32 cellular contexts compared by ENCODE assay signal in genomic region chr15:39021341-39021740, GRCh38.
"Had no signal": no experiment of that assay in that cellular context is flagged by ENCODE, and none has a peak within 500 bp of the region (broad histone marks: within the 10 kb centered on the region; RNA-seq: fewer than 3 reads in every experiment).

No MANE protein-coding gene starts in this region.

- H3K27ac ChIP-seq: brain microvascular endothelial cell, coronary artery, dorsolateral prefrontal cortex, esophagus muscularis mucosa, WERI-Rb-1 had no signal

- H3K27ac Mint-ChIP-seq: activated B cell treated with CpG ODN at 0.5 μM for 24 hours; activated CD8-positive, alpha-beta T cell treated with anti-CD3 and anti-CD28 coated beads for 36 hours; activated naive CD8-positive, alpha-beta T cell; activated T-helper 17 cell treated with anti-CD3 and anti-CD28 coated beads, Interleukin-2, amount 50 U/mL, for 72 hours; dendritic cell treated with granulocyte-macrophage colony-stimulating factor and Interleukin-4, amounts not matched to agents 40 ng/mL and 50 ng/mL, for 4 days; endodermal cell had no signal

- ATAC-seq: activated CD4-positive, CD25-positive, alpha-beta regulatory T cell treated with anti-CD3 and anti-CD28 coated beads, Interleukin-2, amount 50 U/mL, for 24 hours; activated CD8-positive, alpha-beta T cell treated with anti-CD3 and anti-CD28 coated beads for 36 hours; activated T-cell treated with anti-CD3 and anti-CD28 coated beads, Interleukin-2, amount 50 U/mL, for 4 hours; activated T-helper 17 cell treated with anti-CD3 and anti-CD28 coated beads, Interleukin-2, amount 50 U/mL, for 72 hours had no signal

- H3K4me1 Mint-ChIP-seq: activated B cell treated with CpG ODN at 0.5 μM for 24 hours; central memory CD8-positive, alpha-beta T cell had no signal

- H3K36me3 ChIP-seq: brain microvascular endothelial cell, esophagus muscularis mucosa, WERI-Rb-1 had no signal

- FAIRE-seq: astrocyte, bronchial epithelial cell, frontal cortex, TTC549 had no signal

- H3K4me3 Mint-ChIP-seq: activated B cell treated with CpG ODN at 0.5 μM for 24 hours; activated CD8-positive, alpha-beta T cell treated with anti-CD3 and anti-CD28 coated beads for 36 hours; activated naive CD8-positive, alpha-beta T cell; activated T-cell treated with anti-CD3 and anti-CD28 coated beads, Interleukin-2, amount 50 U/mL, for 4 hours; activated T-helper 17 cell treated with anti-CD3 and anti-CD28 coated beads, Interleukin-2, amount 50 U/mL, for 72 hours; central memory CD8-positive, alpha-beta T cell; dendritic cell treated with granulocyte-macrophage colony-stimulating factor and Interleukin-4, amounts not matched to agents 40 ng/mL and 50 ng/mL, for 4 days; endodermal cell had no signal

- H3K36me3 Mint-ChIP-seq: activated naive CD8-positive, alpha-beta T cell had no signal

- H3K27me3 ChIP-seq: brain microvascular endothelial cell, esophagus muscularis mucosa had no signal

- H3K4me3 ChIP-seq: coronary artery, dorsolateral prefrontal cortex, esophagus muscularis mucosa had no signal

- DNase-seq: activated B cell treated with CpG ODN at 0.5 μM for 24 hours; activated CD4-positive, alpha-beta T cell treated with anti-CD3 and anti-CD28 coated beads for 48 hours; activated CD4-positive, alpha-beta T cell treated with anti-CD3 and anti-CD28 coated beads, Interleukin-2, amount 50 U/mL, for 1 hour; activated CD4-positive, alpha-beta T cell treated with anti-CD3 and anti-CD28 coated beads, Interleukin-2, amount 50 U/mL, for 48 hours; activated CD8-positive, alpha-beta memory T cell treated with anti-CD3 and anti-CD28 coated beads for 24 hours; activated CD8-positive, alpha-beta T cell treated with anti-CD3 and anti-CD28 coated beads for 36 hours; activated effector memory CD4-positive, alpha-beta T cell treated with Interleukin-2 at 50 U/mL for 16 hours; activated gamma-delta T cell treated with Interleukin-2 at 50 U/mL for 16 hours; activated naive CD4-positive, alpha-beta T cell treated with anti-CD3 and anti-CD28 coated beads, Interleukin-2, amount 50 U/mL, for 16 hours; activated naive CD4-positive, alpha-beta T cell treated with Interleukin-2 at 50 U/mL for 16 hours; activated T-cell treated with anti-CD3 and anti-CD28 coated beads, Interleukin-2, amount 50 U/mL, for 4 hours; amniotic stem cell; anterior cingulate cortex; brain microvascular endothelial cell; dorsolateral prefrontal cortex; effector memory CD4-positive, alpha-beta T cell; endodermal cell; erythroblast; head of caudate nucleus; T-helper 2 cell; WERI-Rb-1 had no signal

- H3K9me3 ChIP-seq: esophagus muscularis mucosa had no signal

- H3K9me3 Mint-ChIP-seq: activated B cell treated with CpG ODN at 0.5 μM for 24 hours; activated CD8-positive, alpha-beta T cell treated with anti-CD3 and anti-CD28 coated beads for 36 hours; activated T-cell treated with anti-CD3 and anti-CD28 coated beads, Interleukin-2, amount 50 U/mL, for 4 hours; activated T-helper 17 cell treated with anti-CD3 and anti-CD28 coated beads, Interleukin-2, amount 50 U/mL, for 72 hours; central memory CD8-positive, alpha-beta T cell; dendritic cell treated with granulocyte-macrophage colony-stimulating factor and Interleukin-4, amounts not matched to agents 40 ng/mL and 50 ng/mL, for 4 days had no signal
